Comparison of ENCODE assay signal across 9 cellular contexts in genomic region chr19:49672131-49672919, GRCh38. TPM values are rescaled to one million over a fixed set of nuclear protein-coding genes. Genes with fewer than 3 reads are reported as not detected.
DNase-seq lines count a peak whose midpoint lies in the region; ATAC-seq and TF ChIP-seq lines count a peak whose summit lies in the region.
"Had no signal": no experiment of that assay in that cellular context is flagged by ENCODE, and none has a peak within 500 bp of the region (broad histone marks: within the 10 kb centered on the region; RNA-seq: fewer than 3 reads in every experiment).

No MANE protein-coding gene starts in this region.

- H3K9me3 Mint-ChIP-seq in type B pancreatic cell = no peaks in the 10 kb centered on the region
- H3K9me3 Mint-ChIP-seq: activated naive CD4-positive, alpha-beta T cell treated with anti-CD3 and anti-CD28 coated beads, Interleukin-2, amount 50 U/mL, for 24 hours had no signal

- H3K27ac Mint-ChIP-seq in type B pancreatic cell = peak overlapping the region; percentile 91
- H3K27ac Mint-ChIP-seq: activated naive CD4-positive, alpha-beta T cell treated with anti-CD3 and anti-CD28 coated beads, Interleukin-2, amount 50 U/mL, for 24 hours had no signal

- ATAC-seq in omental fat pad (ENCODE audit: low FRiP score) (no peak), GM19328 (IDR thresholded peaks at IDR 0.05; ENCODE audit: unreplicated experiment) (no peak)

- TF ChIP-seq CTCF in LNCaP clone FGC (IDR thresholded peaks at IDR 0.05; ENCODE audit: control insufficient read depth, extremely low read depth, insufficient read depth) = peak; percentile 96
- peak in 1 of 3 donors; percentile 14 for TF ChIP-seq CTCF in omental fat pad (IDR thresholded peaks at IDR 0.05)
- TF ChIP-seq CTCF in type B pancreatic cell (conservative IDR thresholded peaks at IDR 0.05) = peak; percentile 97

- DNase-seq in DMS153 (lab: John Stamatoyannopoulos, UW) (peak; percentile 63), LNCaP clone FGC (ENCODE audit: low read depth) (no peak), SK-MEL-5 (ENCODE audit: low read depth, low spot score) (peak; percentile 73), glomerular visceral epithelial cell (ENCODE audit: extremely low spot score) (peak; percentile 72), omental fat pad (ENCODE audit: low spot score) (peak; percentile 70), type B pancreatic cell (ENCODE audit: extremely low spot score, unreplicated experiment) (peak; percentile 86)
- DNase-seq in activated naive CD4-positive, alpha-beta T cell treated with Interleukin-2 at 50 U/mL for 16 hours = peak; percentile 82

- peak overlapping the region; percentile 76 for H3K4me3 Mint-ChIP-seq in type B pancreatic cell
- H3K4me3 Mint-ChIP-seq: activated naive CD4-positive, alpha-beta T cell treated with anti-CD3 and anti-CD28 coated beads, Interleukin-2, amount 50 U/mL, for 24 hours had no signal

- peaks cover 4% of the 10 kb centered on the region for H3K36me3 Mint-ChIP-seq in type B pancreatic cell

- peaks cover 11% of the 10 kb centered on the region for H3K4me1 Mint-ChIP-seq in type B pancreatic cell (ENCODE audit: unreplicated experiment)

- in situ Hi-C loops in SK-MEL-5 (cut with HindIII; ENCODE audit: low pct_unique_long_range_greater_than_20kb, low sequenced_read_pairs) = no loop called here

- no peak overlapping the region for H3K4me3 ChIP-seq in LNCaP clone FGC (ENCODE audit: low read depth, low read length)

- no peaks in the 10 kb centered on the region for H3K27me3 Mint-ChIP-seq in type B pancreatic cell
- H3K27me3 Mint-ChIP-seq: activated naive CD4-positive, alpha-beta T cell treated with anti-CD3 and anti-CD28 coated beads, Interleukin-2, amount 50 U/mL, for 24 hours had no signal

RNA-seq across cellular contexts. Expression of gene PRMT1, which starts 4.7 kb away (rescaled TPM):
- total RNA-seq in SK-MEL-5 (2014; rRNA removed; shearing (Covaris generic)) = 204 and 211 TPM in 2 replicates
- polyA plus RNA-seq in SK-MEL-5 (2015; cell fraction: cytosol; rRNA removed) = 152 and 162 TPM in 2 replicates
- polyA plus RNA-seq in SK-MEL-5 (2015; cell fraction: nucleus; rRNA removed) = 193 and 199 TPM in 2 replicates
- total RNA-seq in omental fat pad (100 to 1,000 TPM; 150 to 250 (median 170) TPM), type B pancreatic cell (ENCODE audit: low replicate concordance) (131 and 195 TPM in 2 replicates)

RNA-seq across cellular contexts. Expression of gene BCL2L12, which starts 6.6 kb away (rescaled TPM):
- 3.1 and 5.3 TPM in 2 replicates for total RNA-seq in SK-MEL-5 (2014; rRNA removed; shearing (Covaris generic))
- 33.6 and 40.8 TPM in 2 replicates for polyA plus RNA-seq in SK-MEL-5 (2015; cell fraction: cytosol; rRNA removed)
- 33.1 and 39.8 TPM in 2 replicates for polyA plus RNA-seq in SK-MEL-5 (2015; cell fraction: nucleus; rRNA removed)
- 1 to 10 TPM; 3.6 to 9.2 (median 5.9) TPM for total RNA-seq in omental fat pad
- 40.8 and 49.2 TPM in 2 replicates for total RNA-seq in type B pancreatic cell (ENCODE audit: low replicate concordance)

RNA-seq across cellular contexts. Expression of gene IRF3, which starts 6.7 kb away (rescaled TPM):
- total RNA-seq in SK-MEL-5 (2014; rRNA removed; shearing (Covaris generic)) = 23.3 and 27.6 TPM in 2 replicates
- 43.8 and 82.9 TPM in 2 replicates for polyA plus RNA-seq in SK-MEL-5 (2015; cell fraction: cytosol; rRNA removed)
- 67.2 and 107 TPM in 2 replicates for polyA plus RNA-seq in SK-MEL-5 (2015; cell fraction: nucleus; rRNA removed)
- total RNA-seq in omental fat pad (10 to 100 TPM; 32.4 to 62.7 (median 36.4) TPM), type B pancreatic cell (ENCODE audit: low replicate concordance) (81.4 and 86.6 TPM in 2 replicates)

RNA-seq across cellular contexts. Expression of gene ADM5, which starts 17.1 kb away (rescaled TPM):
- 0.59 and 0.61 TPM in 2 replicates for total RNA-seq in SK-MEL-5 (2014; rRNA removed; shearing (Covaris generic))
- polyA plus RNA-seq in SK-MEL-5 (2015; cell fraction: cytosol; rRNA removed) = 0.90 and 1.1 TPM in 2 replicates
- polyA plus RNA-seq in SK-MEL-5 (2015; cell fraction: nucleus; rRNA removed) = 12.4 and 21.3 TPM in 2 replicates
- total RNA-seq in omental fat pad = 1 to 10 TPM; 1.2 to 3.4 (median 2.3) TPM
- 1.7 and 3.2 TPM in 2 replicates for total RNA-seq in type B pancreatic cell (ENCODE audit: low replicate concordance)

RNA-seq across cellular contexts. Expression of gene CPT1C, which starts 18.6 kb away (rescaled TPM):
- total RNA-seq in SK-MEL-5 (2014; rRNA removed; shearing (Covaris generic)) = 2.5 and 3.8 TPM in 2 replicates
- 1.6 TPM in 2 replicates for polyA plus RNA-seq in SK-MEL-5 (2015; cell fraction: cytosol; rRNA removed)
- 2.1 TPM in 1 of 2 replicates, not detected in the other for polyA plus RNA-seq in SK-MEL-5 (2015; cell fraction: nucleus; rRNA removed)
- 1 to 10 TPM; 1.8 to 5.9 (median 4.8) TPM for total RNA-seq in omental fat pad
- 7.8 and 65.0 TPM in 2 replicates for total RNA-seq in type B pancreatic cell (ENCODE audit: low replicate concordance)
